ENCODE assay signal across 8 cellular contexts in the genomic region with DNA sequence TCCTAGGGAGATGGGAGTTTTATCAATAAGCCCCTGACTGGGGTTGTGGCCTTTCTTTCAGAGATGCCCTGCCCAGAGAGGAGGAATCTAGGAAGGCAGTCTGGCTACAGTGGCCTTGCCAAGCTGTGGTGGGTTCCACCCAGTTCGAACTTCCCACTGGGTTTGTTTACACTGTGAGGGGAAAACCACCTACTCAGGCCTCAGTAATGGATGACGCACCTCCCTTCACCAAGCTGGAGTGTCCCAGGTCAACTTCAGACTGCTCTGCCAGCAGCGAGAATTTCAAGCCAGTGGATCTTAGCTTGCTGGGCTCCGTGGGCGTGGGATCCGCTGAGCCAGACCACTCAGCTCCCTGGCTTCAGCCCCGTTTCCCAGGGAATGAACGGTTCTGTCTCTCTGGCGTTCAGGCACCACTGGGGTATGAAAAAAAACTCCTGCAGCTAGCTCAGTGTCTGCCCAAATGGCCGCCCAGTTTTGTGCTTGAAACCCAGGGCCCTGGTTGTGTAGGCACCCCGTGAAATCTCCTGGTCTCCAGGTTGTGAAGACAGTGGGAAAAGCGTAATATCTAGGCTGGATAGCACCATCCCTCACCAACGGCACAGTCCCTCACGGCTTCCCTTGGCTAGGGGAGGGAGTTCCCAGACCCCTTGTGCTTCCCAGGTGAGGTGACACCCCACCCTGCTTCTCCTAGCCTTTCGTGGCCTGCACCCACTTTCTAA. TPM values are rescaled to one million over a fixed set of nuclear protein-coding genes. Genes with fewer than 3 reads are reported as not detected.
DNase-seq lines count a peak whose midpoint lies in the region; ATAC-seq, FAIRE-seq and TF ChIP-seq lines count a peak whose summit lies in the region.
"Not testable (repeated sequence)": the region's sequence is repeated elsewhere in the genome, so short reads cannot be mapped to it uniquely, and the experiment has no call there.

No MANE protein-coding gene starts in this region.

- TF ChIP-seq CTCF in Calu3 (IDR thresholded peaks at IDR 0.05; ENCODE audit: unreplicated experiment); left ventricle myocardium inferior (IDR thresholded peaks at IDR 0.05; ENCODE audit: borderline replicate concordance): not testable (repeated sequence)

- H3K23ac ChIP-seq in trophoblast cell (ENCODE audit: low read length): not testable (repeated sequence)

- not testable (repeated sequence) for H3K79me2 ChIP-seq in trophoblast cell (ENCODE audit: control insufficient read depth, insufficient read depth, low read length, poor library complexity)

- H3K4ac ChIP-seq in trophoblast cell (ENCODE audit: low read depth, low read length): not testable (repeated sequence)

- intact Hi-C loops in Calu3 (cut with micrococcal nuclease; ENCODE audit: unreplicated experiment): loop anchor here (2.0 to 10.0 kb wide), 3 partner anchors 55 to 131 kb away; a partner anchor contains a TSS
- intact Hi-C loops in left ventricle myocardium inferior (cut with micrococcal nuclease): not testable (repeated sequence)

- H2BK120ac ChIP-seq in trophoblast cell (ENCODE audit: insufficient read depth, low read length, poor library complexity): not testable (repeated sequence)

- not testable (repeated sequence) for H2AK5ac ChIP-seq in trophoblast cell (ENCODE audit: low read length)

- peak overlapping the region; percentile 46 for H3K14ac ChIP-seq in trophoblast cell (ENCODE audit: low read length)

- peaks cover 54% of the 10 kb centered on the region for H3K4me1 Mint-ChIP-seq in Calu3 (ENCODE audit: low read depth, unreplicated experiment)
- H3K4me1 Mint-ChIP-seq in activated T-cell treated with anti-CD3 and anti-CD28 coated beads, Interleukin-2, amount 50 U/mL, for 24 hours (ENCODE audit: low read depth): peaks cover 75% of the 10 kb centered on the region
- H3K4me1 Mint-ChIP-seq in central memory CD8-positive, alpha-beta T cell: peaks cover 56% of the 10 kb centered on the region

- H3K27ac ChIP-seq in left ventricle myocardium inferior (replicated peaks) (peak overlapping the region; percentile 73), trophoblast cell (ENCODE audit: low read depth, low read length) (peak overlapping the region; percentile 75)

- CTCF ChIA-PET in Calu3 (lab: Charles Lee): interaction anchor here (0.8 to 1.8 kb wide), 8 partner anchors 11 to 229 kb away, joined by 3 to 6 read pairs (median 4); a partner anchor contains a TSS

- H3K9me3 ChIP-seq in left ventricle myocardium inferior (replicated peaks): peaks cover 20% of the 10 kb centered on the region
- H3K9me3 ChIP-seq in trophoblast cell (ENCODE audit: insufficient read depth, low read depth, low read length): not testable (repeated sequence)

- H4K8ac ChIP-seq in trophoblast cell (ENCODE audit: low read depth, low read length): not testable (repeated sequence)

- not testable (repeated sequence) for H3K4me2 ChIP-seq in trophoblast cell (ENCODE audit: low read length)

- no CpG with 5 or more reads among the region's 15 CpGs for WGBS in trophoblast cell (ENCODE audit: extremely low coverage, insufficient coverage, insufficient read length)

- DNase-seq in Calu3 (peak; percentile 77), RCC 7860 (ENCODE audit: low spot score) (peak; percentile 76), stromal cell of bone marrow (ENCODE audit: low read depth) (peak; percentile 56)
- DNase-seq in activated T-cell treated with anti-CD3 and anti-CD28 coated beads, Interleukin-2, amount 50 U/mL, for 24 hours: peak; percentile 36
- DNase-seq in central memory CD8-positive, alpha-beta T cell (ENCODE audit: low spot score in 2 of 2); left ventricle myocardium inferior; trophoblast cell: not testable (repeated sequence)

- H3K27me3 Mint-ChIP-seq in Calu3 (ENCODE audit: unreplicated experiment); activated T-cell treated with anti-CD3 and anti-CD28 coated beads, Interleukin-2, amount 50 U/mL, for 24 hours; central memory CD8-positive, alpha-beta T cell: not testable (repeated sequence)

- not testable (repeated sequence) for H3K79me1 ChIP-seq in trophoblast cell (ENCODE audit: low read length)

- H3K27ac Mint-ChIP-seq in Calu3 (ENCODE audit: unreplicated experiment): peak overlapping the region; percentile 80
- H3K27ac Mint-ChIP-seq in activated T-cell treated with anti-CD3 and anti-CD28 coated beads, Interleukin-2, amount 50 U/mL, for 24 hours: peak overlapping the region; percentile 96
- peak overlapping the region; percentile 0 for H3K27ac Mint-ChIP-seq in central memory CD8-positive, alpha-beta T cell (ENCODE audit: low read depth)

- H4K12ac ChIP-seq in trophoblast cell (ENCODE audit: low read depth, low read length): not testable (repeated sequence)

- H3K4me1 ChIP-seq in left ventricle myocardium inferior: peaks cover 40% of the 10 kb centered on the region
- H3K4me1 ChIP-seq in trophoblast cell (ENCODE audit: control insufficient read depth in 1 of 2, insufficient read depth in 2 of 2, low read length in 2 of 2): peaks cover 14 to 16% of the 10 kb centered on the region in 2 experiments

- H3K9ac ChIP-seq in trophoblast cell (ENCODE audit: low read length): not testable (repeated sequence)

- not testable (repeated sequence) for H3K36me3 ChIP-seq in left ventricle myocardium inferior; trophoblast cell (ENCODE audit: control insufficient read depth in 1 of 2, insufficient read depth in 2 of 2, low read length in 2 of 2)

- peak; percentile 6 for ATAC-seq in HG02852 (IDR thresholded peaks at IDR 0.05; ENCODE audit: unreplicated experiment)
- not testable (repeated sequence) for ATAC-seq in central memory CD8-positive, alpha-beta T cell (replicated peaks; ENCODE audit: extremely low read depth, poor library complexity, severe bottlenecking)

- H2BK12ac ChIP-seq in trophoblast cell (ENCODE audit: low read length): peak overlapping the region; percentile 48

- H3K4me3 Mint-ChIP-seq in Calu3 (ENCODE audit: low read depth, unreplicated experiment): peak overlapping the region; percentile 65
- peak overlapping the region; percentile 61 for H3K4me3 Mint-ChIP-seq in activated T-cell treated with anti-CD3 and anti-CD28 coated beads, Interleukin-2, amount 50 U/mL, for 24 hours
- not testable (repeated sequence) for H3K4me3 Mint-ChIP-seq in central memory CD8-positive, alpha-beta T cell

- peaks cover 19% of the 10 kb centered on the region for H3K9me3 Mint-ChIP-seq in Calu3 (ENCODE audit: low read depth, unreplicated experiment)
- peaks cover 29% of the 10 kb centered on the region for H3K9me3 Mint-ChIP-seq in activated T-cell treated with anti-CD3 and anti-CD28 coated beads, Interleukin-2, amount 50 U/mL, for 24 hours
- H3K9me3 Mint-ChIP-seq in central memory CD8-positive, alpha-beta T cell: peaks cover 22% of the 10 kb centered on the region

- H3K36me3 Mint-ChIP-seq in Calu3 (ENCODE audit: insufficient read depth, unreplicated experiment): peaks cover 22% of the 10 kb centered on the region
- peaks cover 69% of the 10 kb centered on the region for H3K36me3 Mint-ChIP-seq in activated T-cell treated with anti-CD3 and anti-CD28 coated beads, Interleukin-2, amount 50 U/mL, for 24 hours (ENCODE audit: low read depth)
- H3K36me3 Mint-ChIP-seq in central memory CD8-positive, alpha-beta T cell (ENCODE audit: insufficient read depth): not testable (repeated sequence)

- not testable (repeated sequence) for H3K27me3 ChIP-seq in left ventricle myocardium inferior (ENCODE audit: low read depth); trophoblast cell (ENCODE audit: insufficient read depth, low read length)

- peak overlapping the region; percentile 3 for H3K18ac ChIP-seq in trophoblast cell (ENCODE audit: low read length)

- H4K91ac ChIP-seq in trophoblast cell (ENCODE audit: low read depth, low read length): peak overlapping the region; percentile 27

- FAIRE-seq in RCC 7860 (lab: Jason Lieb, UNC): peak; percentile 49

- H2BK5ac ChIP-seq in trophoblast cell (ENCODE audit: low read depth, low read length, poor library complexity): not testable (repeated sequence)

- H3K4me3 ChIP-seq in left ventricle myocardium inferior; trophoblast cell (ENCODE audit: low read depth, low read length): not testable (repeated sequence)

- H2AFZ ChIP-seq in trophoblast cell (ENCODE audit: insufficient read depth, low read length, poor library complexity): not testable (repeated sequence)

- BruUV-seq in Calu3 (replicated peaks; lab: Mats Ljungman, UMichigan): TSS peak; percentile 49

RNA-seq across cellular contexts. Expression of a gene that starts 45.1 kb away (rescaled TPM):
- 1.3 and 1.6 TPM in 2 replicates for total RNA-seq in Calu3 (2022)
- total RNA-seq in left ventricle myocardium inferior: 0.27 TPM
- polyA plus RNA-seq in trophoblast cell (2013): 0.07 and 0.10 TPM in 2 replicates

RNA-seq across cellular contexts. Expression of a gene that starts 54.5 kb away (rescaled TPM):
- 34.9 and 36.4 TPM in 2 replicates for total RNA-seq in Calu3 (2022)
- 21.1 TPM for total RNA-seq in left ventricle myocardium inferior
- 6.5 and 7.2 TPM in 2 replicates for polyA plus RNA-seq in trophoblast cell (2013)

RNA-seq across cellular contexts. Expression of a gene that starts 54.7 kb away (rescaled TPM):
- total RNA-seq in Calu3 (2022): 63.4 and 68.6 TPM in 2 replicates
- total RNA-seq in left ventricle myocardium inferior: 28.8 TPM
- 20.3 and 20.5 TPM in 2 replicates for polyA plus RNA-seq in trophoblast cell (2013)

Comparison
In these comparisons a context has a peak if more than half of its experiments do, and no peak if none do; other contexts are left out.
1. H3K27ac Mint-ChIP-seq: peak in every context shown above with its lines; median percentile 96 in activated T-cell treated with anti-CD3 and anti-CD28 coated beads, Interleukin-2, amount 50 U/mL, for 24 hours; 80 in Calu3; 0 in central memory CD8-positive, alpha-beta T cell.